ENCODE assay signal across 19 cellular contexts in genomic region chr22:38082986-38083710, GRCh38. TPM values are rescaled to one million over a fixed set of nuclear protein-coding genes. Genes with fewer than 3 reads are reported as not detected.
DNase-seq lines count a peak whose midpoint lies in the region; ATAC-seq and TF ChIP-seq lines count a peak whose summit lies in the region.
"Had no signal": no experiment of that assay in that cellular context is flagged by ENCODE, and none has a peak within 500 bp of the region (broad histone marks: within the 10 kb centered on the region; RNA-seq: fewer than 3 reads in every experiment).

No MANE protein-coding gene starts in this region.

- H3K27me3 ChIP-seq in left ventricle myocardium inferior (ENCODE audit: low read depth), result peaks cover 22% of the 10 kb centered on the region
- H3K27me3 ChIP-seq in dorsolateral prefrontal cortex, result peaks cover 0 to 8% (median 0%) of the 10 kb centered on the region in 45 donors
- H3K27me3 ChIP-seq in osteoblast (ENCODE audit: insufficient read depth, low read length), result peaks cover 19% of the 10 kb centered on the region
- H3K27me3 ChIP-seq in smooth muscle cell (ENCODE audit: low read depth), result peaks cover 4% of the 10 kb centered on the region

- H3F3A ChIP-seq in smooth muscle cell (ENCODE audit: low read depth), result no peaks in the 10 kb centered on the region

- H4K20me1 ChIP-seq in osteoblast (ENCODE audit: insufficient read depth, low read length), result peaks cover 3% of the 10 kb centered on the region
- no peaks in the 10 kb centered on the region for H4K20me1 ChIP-seq in smooth muscle cell (ENCODE audit: low read depth)

- peak overlapping the region; percentile 65 for H3K4me3 ChIP-seq in left ventricle myocardium inferior
- peak overlapping the region in 25 of 59 donors; percentile 2 to 61 (median 52) for H3K4me3 ChIP-seq in dorsolateral prefrontal cortex
- H3K4me3 ChIP-seq in osteoblast (ENCODE audit: insufficient read depth, low read length), result no peak overlapping the region
- H3K4me3 ChIP-seq in smooth muscle cell, result no peak overlapping the region

- 89% methylated on average over 23 of the region's 24 CpGs for WGBS in smooth muscle cell (ENCODE audit: low lambda C conversion rate)

- TF ChIP-seq CTCF in left ventricle myocardium inferior (IDR thresholded peaks at IDR 0.05; ENCODE audit: borderline replicate concordance) (no peak), dorsolateral prefrontal cortex (IDR thresholded peaks at IDR 0.05 in 54 of 56, conservative IDR thresholded peaks at IDR 0.05 in 2 of 56; ENCODE audit: low read depth in 1 of 56, partially characterized antibody in 56 of 56) (no peak), osteoblast (IDR thresholded peaks at IDR 0.05; ENCODE audit: extremely low read depth, low read depth, low read length) (no peak), smooth muscle cell (IDR thresholded peaks at IDR 0.05; ENCODE audit: borderline replicate concordance, insufficient read depth, poor library complexity, severe bottlenecking) (no peak), GM10248 (IDR thresholded peaks at IDR 0.05; ENCODE audit: control extremely low read depth, extremely low read depth, low read depth, missing control alignments) (no peak)

- H2AFZ ChIP-seq in osteoblast (ENCODE audit: low read length) (no peak overlapping the region), smooth muscle cell (ENCODE audit: low read depth) (no peak overlapping the region)

- DNase-seq in left ventricle myocardium inferior (no peak), left cardiac atrium (no peak), dorsolateral prefrontal cortex (peak in 1 of 10 donors; percentile 27), osteoblast (ENCODE audit: insufficient read length, low spot score, missing footprints) (peak; percentile 83), smooth muscle cell (lab: John Stamatoyannopoulos, UW; ENCODE audit: unreplicated experiment) (no peak), GM10248 (ENCODE audit: extremely low spot score) (no peak)
- DNase-seq: COR-L47, IMR-90, Kasumi-1, NCI-H187 treated with DMSO at 0.1 percent for 48 hours, NCI-H2171, NCI-H774 had no signal

- H3K9ac ChIP-seq in smooth muscle cell (ENCODE audit: low read depth), result no peak overlapping the region

- intact Hi-C loops in left ventricle myocardium inferior (cut with micrococcal nuclease) (no loop called here), left cardiac atrium (cut with DNase I) (no loop called here), dorsolateral prefrontal cortex (cut with DNase I) (no loop called here)

- ATAC-seq in left cardiac atrium, result no peak
- no peak for ATAC-seq in HG03135 (IDR thresholded peaks at IDR 0.05; ENCODE audit: unreplicated experiment)
- no peak for ATAC-seq in HG03460 (IDR thresholded peaks at IDR 0.05; ENCODE audit: unreplicated experiment)
- ATAC-seq: Panc1, Right ventricle myocardium inferior had no signal

- POLR2A ChIA-PET in GM10248 (lab: Yijun Ruan, JAX), result interaction anchor here (0.6 kb wide), 1 partner anchor 468 kb away, joined by 6 read pairs; no protein-coding TSS in a partner anchor

- H3K9me3 ChIP-seq in left ventricle myocardium inferior (replicated peaks) (no peaks in the 10 kb centered on the region), osteoblast (ENCODE audit: low read depth, low read length) (no peaks in the 10 kb centered on the region), smooth muscle cell (replicated peaks; ENCODE audit: low read depth) (no peaks in the 10 kb centered on the region)

- H3K27ac ChIP-seq in left ventricle myocardium inferior (replicated peaks) (no peak overlapping the region), dorsolateral prefrontal cortex (peak overlapping the region in 53 of 59 donors; percentile 6 to 94 (median 74)), osteoblast (ENCODE audit: low read depth, low read length) (no peak overlapping the region), smooth muscle cell (ENCODE audit: low read depth) (no peak overlapping the region)

- CTCF ChIA-PET in GM10248 (lab: Yijun Ruan, JAX), result no interaction called here

- H3K79me2 ChIP-seq in osteoblast (ENCODE audit: insufficient read depth, low read length) (no peaks in the 10 kb centered on the region), smooth muscle cell (ENCODE audit: low read depth) (no peaks in the 10 kb centered on the region)

- H3K4me2 ChIP-seq in osteoblast (ENCODE audit: insufficient read depth, low read length), result no peak overlapping the region
- H3K4me2 ChIP-seq in smooth muscle cell, result no peak overlapping the region

- H3K36me3 ChIP-seq in left ventricle myocardium inferior (no peaks in the 10 kb centered on the region), osteoblast (ENCODE audit: insufficient read depth, low read length) (no peaks in the 10 kb centered on the region), smooth muscle cell (ENCODE audit: low read depth) (no peaks in the 10 kb centered on the region)

- H3K4me1 ChIP-seq in left ventricle myocardium inferior (peaks cover 21% of the 10 kb centered on the region), osteoblast (ENCODE audit: insufficient read depth, low read length) (no peaks in the 10 kb centered on the region), smooth muscle cell (ENCODE audit: low read depth) (peaks cover 22% of the 10 kb centered on the region)

RNA-seq across cellular contexts. Expression of gene SLC16A8, which starts 0.8 kb away (rescaled TPM):
- total RNA-seq in left ventricle myocardium inferior, result not detected
- total RNA-seq in left cardiac atrium, result under 1 TPM in 1 of 2 donors, not detected in 1; 0.27 TPM
- total RNA-seq in dorsolateral prefrontal cortex, result 1 to 10 TPM in 92 of 120 experiments, under 1 TPM in 20, not detected in 8; 0.35 to 9.3 (median 1.9) TPM
- not detected in 2 replicates for total RNA-seq in osteoblast
- 0.09 TPM in 1 of 2 replicates, not detected in the other for total RNA-seq in smooth muscle cell
- polyA plus RNA-seq in smooth muscle cell, result 0.93 and 1.4 TPM in 2 replicates
- total RNA-seq: A172, IMR-90, NCI-H460, Right ventricle myocardium inferior had no signal
- polyA plus RNA-seq: CD14-positive monocyte, IMR-90 had no signal

RNA-seq across cellular contexts. Expression of gene PICK1, which starts 25.9 kb away (rescaled TPM):
- total RNA-seq in left ventricle myocardium inferior (21.1 TPM), left cardiac atrium (10 to 100 TPM; 19.4 to 21.0 TPM), dorsolateral prefrontal cortex (100 to 1,000 TPM in 12 of 120 experiments, 10 to 100 TPM in 108; 45.5 to 186 (median 75.9) TPM), osteoblast (14.4 and 15.6 TPM in 2 replicates), smooth muscle cell (8.8 and 23.4 TPM in 2 replicates)
- 17.5 and 30.1 TPM in 2 replicates for polyA plus RNA-seq in smooth muscle cell

RNA-seq across cellular contexts. Expression of gene BAIAP2L2, which starts 27.3 kb away (rescaled TPM):
- total RNA-seq in left ventricle myocardium inferior (0.16 TPM), left cardiac atrium (under 1 TPM; 0.63 to 0.65 TPM), dorsolateral prefrontal cortex (10 to 100 TPM in 10 of 120 experiments, 1 to 10 TPM in 110; 2.2 to 14.9 (median 6.0) TPM), osteoblast (0.88 and 1.1 TPM in 2 replicates), smooth muscle cell (0.13 and 0.31 TPM in 2 replicates)
- polyA plus RNA-seq in smooth muscle cell, result 0.67 and 1.3 TPM in 2 replicates
- total RNA-seq: A172, NCI-H460 had no signal
- polyA plus RNA-seq: CD14-positive monocyte had no signal

Comparison
In these comparisons a context has a peak if more than half of its experiments do, and no peak if none do; other contexts are left out.
1. H3K27ac ChIP-seq: peak in dorsolateral prefrontal cortex (53 of 59); none in left ventricle myocardium inferior (single experiment), osteoblast (single experiment) and smooth muscle cell (single experiment).